ENCODE assay signal across 8 cellular contexts in the genomic region with DNA sequence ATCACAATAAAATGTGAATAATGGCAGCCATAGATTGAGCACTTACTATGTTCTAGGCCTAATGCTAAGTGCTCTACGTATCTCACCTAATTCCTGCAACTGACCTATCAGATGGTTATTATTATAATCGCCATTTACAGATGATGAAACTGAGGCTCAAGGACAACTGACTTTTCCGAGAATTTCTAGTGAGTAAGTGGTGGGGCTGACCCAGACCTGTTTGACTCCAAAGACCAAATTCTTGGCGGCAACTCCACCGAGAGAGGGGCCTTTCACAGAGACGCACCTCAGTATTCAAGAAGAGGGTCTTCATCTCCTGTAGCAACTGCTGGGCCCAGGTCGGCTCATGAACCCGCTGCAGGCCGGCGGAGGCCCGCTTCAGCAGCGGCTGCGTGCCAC. TPM values are rescaled to one million over a fixed set of nuclear protein-coding genes. Genes with fewer than 3 reads are reported as not detected.
DNase-seq lines count a peak whose midpoint lies in the region; ATAC-seq and TF ChIP-seq lines count a peak whose summit lies in the region.

No MANE protein-coding gene starts in this region.

- H3K4me2 ChIP-seq in KMS-11 = peak overlapping the region; percentile 96; the same call in 1 of the 2 replicates

- H3K4me3 Mint-ChIP-seq in chondrocyte (ENCODE audit: unreplicated experiment) = peak overlapping the region; percentile 95
- peak overlapping the region; percentile 93 to 99 (median 98) for H3K4me3 Mint-ChIP-seq in naive B cell

- ATAC-seq in naive B cell (ENCODE audit: low read depth in 2 of 2) (no peak), HG02884 (IDR thresholded peaks at IDR 0.05; ENCODE audit: unreplicated experiment) (no peak), GM21723 (IDR thresholded peaks at IDR 0.05; ENCODE audit: unreplicated experiment) (no peak)

- H3K9ac ChIP-seq in KMS-11 = peak overlapping the region; percentile 81; the same call in 1 of the 2 replicates

- H3K4me1 ChIP-seq in KMS-11 (ENCODE audit: low read depth, poor library complexity, severe bottlenecking) = peaks cover 15% of the 10 kb centered on the region

- DNase-seq in AG09309 (ENCODE audit: low read depth) (no peak), chondrocyte (ENCODE audit: low spot score) (no peak), naive B cell (no peak), glomerular visceral epithelial cell (ENCODE audit: extremely low spot score) (no peak)
- no peak for DNase-seq in NK-92 treated with Interleukin-12 subunit alpha and Interleukin-12 subunit beta, amount 100 ng/mL, for 24 hours (lab: John Stamatoyannopoulos, UW)

- H3K27ac Mint-ChIP-seq in chondrocyte (ENCODE audit: unreplicated experiment) (peak overlapping the region; percentile 95), naive B cell (peak overlapping the region in 5 of 6 donors; percentile 52 to 99 (median 99))

- H3K4me1 Mint-ChIP-seq in chondrocyte (ENCODE audit: low read depth) (peaks cover 34% of the 10 kb centered on the region), naive B cell (peaks cover 29 to 54% (median 39%) of the 10 kb centered on the region in 3 donors)

- no peaks in the 10 kb centered on the region for H3K9me3 Mint-ChIP-seq in chondrocyte (ENCODE audit: low read depth)
- no peaks in the 10 kb centered on the region for H3K9me3 Mint-ChIP-seq in naive B cell

- no peaks in the 10 kb centered on the region for H3K36me3 ChIP-seq in KMS-11 (ENCODE audit: insufficient read depth)

- H3K27ac ChIP-seq in KMS-11 = no peak overlapping the region

- peaks cover 22% of the 10 kb centered on the region for H3K79me2 ChIP-seq in KMS-11 (ENCODE audit: insufficient read depth, low read depth)

- H3K36me3 Mint-ChIP-seq in chondrocyte (ENCODE audit: low read depth) = peaks cover 17% of the 10 kb centered on the region
- H3K36me3 Mint-ChIP-seq in naive B cell = peaks cover 0 to 4% of the 10 kb centered on the region in 2 donors

- H4K20me1 ChIP-seq in KMS-11 (ENCODE audit: insufficient read depth) = no peaks in the 10 kb centered on the region

- peak overlapping the region; percentile 74 for H2AFZ ChIP-seq in KMS-11 (ENCODE audit: low read depth)

- H3K27me3 Mint-ChIP-seq in chondrocyte (ENCODE audit: low read depth) (no peaks in the 10 kb centered on the region), naive B cell (no peaks in the 10 kb centered on the region)

- no peaks in the 10 kb centered on the region for H3K27me3 ChIP-seq in KMS-11 (ENCODE audit: insufficient read depth, low read depth)

- no peak for TF ChIP-seq CTCF in AG09309 (IDR thresholded peaks at IDR 0.05; ENCODE audit: control insufficient read depth, insufficient read depth, low read depth, low read length, missing control alignments)
- TF ChIP-seq CTCF in KMS-11 (conservative IDR thresholded peaks at IDR 0.05; ENCODE audit: low read depth, low read length) = no peak
- no peak for TF ChIP-seq CTCF in chondrocyte (IDR thresholded peaks at IDR 0.05)

- H3K4me3 ChIP-seq in AG09309 (ENCODE audit: control insufficient read depth, low read depth, low read length) (peak overlapping the region; percentile 88), KMS-11 (IDR thresholded peaks at IDR 0.05; ENCODE audit: insufficient read depth, low read depth, low read length) (no peak overlapping the region)

RNA-seq across cellular contexts. Expression of a gene that starts 0.6 kb away (rescaled TPM):
- 20.8 to 23.9 TPM (median 22.8 TPM) in 3 replicates for total RNA-seq in chondrocyte
- polyA plus RNA-seq in naive B cell (ENCODE audit: low read depth in 6 of 6) = 10 to 100 TPM in 4 of 6 donors, 1 to 10 TPM in 1, not detected in 1; 6.8 to 12.0 (median 10.9) TPM

RNA-seq across cellular contexts. Expression of a gene that starts 0.6 kb away (rescaled TPM):
- 120 to 142 TPM (median 131 TPM) in 3 replicates for total RNA-seq in chondrocyte
- 100 to 1,000 TPM; 152 to 251 (median 180) TPM for polyA plus RNA-seq in naive B cell (ENCODE audit: low read depth in 6 of 6)

RNA-seq across cellular contexts. Expression of a gene that starts 12.7 kb away (rescaled TPM):
- total RNA-seq in chondrocyte = not detected in 3 replicates
- polyA plus RNA-seq in naive B cell (ENCODE audit: low read depth in 6 of 6) = under 1 TPM in 2 of 6 donors, not detected in 4; 0.13 to 0.36 TPM

RNA-seq across cellular contexts. Expression of a gene that starts 16.1 kb away (rescaled TPM):
- 1.5 to 3.3 TPM (median 2.0 TPM) in 3 replicates for total RNA-seq in chondrocyte
- polyA plus RNA-seq in naive B cell (ENCODE audit: low read depth in 6 of 6) = 1 to 10 TPM in 3 of 6 donors, under 1 TPM in 2, not detected in 1; 0.75 to 2.3 (median 1.4) TPM

RNA-seq across cellular contexts. Expression of a gene that starts 21.2 kb away (rescaled TPM):
- 29.7 to 32.9 TPM (median 30.7 TPM) in 3 replicates for total RNA-seq in chondrocyte
- polyA plus RNA-seq in naive B cell (ENCODE audit: low read depth in 6 of 6) = 10 to 100 TPM in 5 of 6 donors, 1 to 10 TPM in 1; 9.1 to 14.5 (median 12.3) TPM
